In the genomic region with DNA sequence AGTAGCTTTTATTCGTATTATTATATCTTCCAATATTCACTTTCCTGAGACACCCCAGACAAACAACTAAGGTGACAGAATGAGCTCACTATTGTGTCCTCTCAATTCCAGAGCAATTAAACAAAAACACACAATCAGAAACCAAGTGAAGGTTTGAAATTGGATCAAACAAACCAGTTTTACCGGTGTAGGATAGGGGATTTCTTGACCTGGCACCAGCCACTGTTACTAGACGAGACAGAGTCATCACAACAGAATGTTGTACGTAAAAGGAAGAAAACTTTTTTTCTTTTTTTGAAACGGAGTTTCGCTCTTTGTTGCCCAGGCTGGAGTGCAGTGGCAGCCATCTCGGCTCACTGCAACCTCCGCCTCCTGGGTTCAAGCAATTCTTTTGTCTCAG, we compare ENCODE assay signal across 23 cellular contexts. TPM values are rescaled to one million over a fixed set of nuclear protein-coding genes. Genes with fewer than 3 reads are reported as not detected.
DNase-seq lines count a peak whose midpoint lies in the region; ATAC-seq and TF ChIP-seq lines count a peak whose summit lies in the region.
"Had no signal": no experiment of that assay in that cellular context is flagged by ENCODE, and none has a peak within 500 bp of the region (broad histone marks: within the 10 kb centered on the region; RNA-seq: fewer than 3 reads in every experiment).

No MANE protein-coding gene starts in this region.

- no peak overlapping the region for H3K4me3 ChIP-seq in epithelial cell of esophagus (ENCODE audit: low read length)
- no peak overlapping the region for H3K4me3 ChIP-seq in prostate gland
- H3K4me3 ChIP-seq in adrenal gland = no peak overlapping the region
- H3K4me3 ChIP-seq: K562, MG63, SJSA1 had no signal

- TF ChIP-seq POLR2A in prostate gland (IDR thresholded peaks at IDR 0.05) (no peak), adrenal gland (IDR thresholded peaks at IDR 0.05) (no peak)

- H3K27me3 ChIP-seq in prostate gland (replicated peaks; ENCODE audit: insufficient read depth) (no peaks in the 10 kb centered on the region), adrenal gland (no peaks in the 10 kb centered on the region)
- H3K27me3 ChIP-seq: MG63, SJSA1 had no signal

- H3K4me1 ChIP-seq in prostate gland (replicated peaks) (no peaks in the 10 kb centered on the region), adrenal gland (replicated peaks in 1 of 2) (no peaks in the 10 kb centered on the region)
- H3K4me1 ChIP-seq: SJSA1 had no signal

- H3K27ac ChIP-seq in RWPE1 = no peak overlapping the region
- H3K27ac ChIP-seq in prostate gland = no peak overlapping the region
- H3K27ac ChIP-seq in adrenal gland = no peak overlapping the region
- H3K27ac ChIP-seq: 22Rv1, SJSA1 had no signal

- TF ChIP-seq CTCF in RWPE1 (conservative IDR thresholded peaks at IDR 0.05; ENCODE audit: low read depth) = no peak
- no peak for TF ChIP-seq CTCF in epithelial cell of esophagus (IDR thresholded peaks at IDR 0.05; ENCODE audit: insufficient read depth, low read depth, low read length, missing control alignments)
- TF ChIP-seq CTCF in prostate gland (IDR thresholded peaks at IDR 0.05) = no peak
- no peak for TF ChIP-seq CTCF in adrenal gland (IDR thresholded peaks at IDR 0.05)

- DNase-seq in DMS53 (lab: John Stamatoyannopoulos, UW) (peak; percentile 32), DMS53 treated with DMSO at 0.1 percent for 48 hours (lab: John Stamatoyannopoulos, UW; ENCODE audit: unreplicated experiment) (no peak), RWPE1 (ENCODE audit: low spot score) (peak; percentile 19), epithelial cell of esophagus (ENCODE audit: low read depth) (peak; percentile 84), prostate gland (ENCODE audit: low spot score) (peak; percentile 3), SKM-1 (lab: John Stamatoyannopoulos, UW; ENCODE audit: unreplicated experiment) (no peak), adrenal gland (no peak)
- DNase-seq: Calu3, Kasumi-1, MG63, NCI-H1105 treated with DMSO at 0.1 percent for 48 hours, NCI-H146, NCI-H1930, NCI-H2107, NCI-H524, NCI-H82 had no signal

- 49% methylated on average over 8 of the region's 8 CpGs for WGBS in prostate gland
- 61 to 83% (median 73%) methylated on average over 8 of the region's 8 CpGs for WGBS in adrenal gland, 4 donors

- intact Hi-C loops in prostate gland (cut with DNase I) = no loop called here
- intact Hi-C loops in adrenal gland (cut with DNase I) = no loop called here

- no peak for ATAC-seq in HG03460 (IDR thresholded peaks at IDR 0.05; ENCODE audit: unreplicated experiment)
- ATAC-seq: HCT116, K562, Panc1 had no signal

- H3K36me3 ChIP-seq in prostate gland = no peaks in the 10 kb centered on the region
- H3K36me3 ChIP-seq in adrenal gland (replicated peaks in 1 of 2) = no peaks in the 10 kb centered on the region
- H3K36me3 ChIP-seq: MG63, SJSA1 had no signal

- CTCF ChIA-PET in RWPE1 (lab: Yijun Ruan, JAX) = no interaction called here

- POLR2A ChIA-PET in RWPE1 (lab: Yijun Ruan, JAX; ENCODE audit: low non-redundant PET) = no interaction called here

- H3K9me3 ChIP-seq in prostate gland (no peaks in the 10 kb centered on the region), adrenal gland (replicated peaks in 1 of 3) (no peaks in the 10 kb centered on the region)
- H3K9me3 ChIP-seq: MG63, SJSA1 had no signal

RNA-seq across cellular contexts. Expression of a gene that starts 43.7 kb away (rescaled TPM):
- total RNA-seq in prostate gland = 10 to 100 TPM; 17.8 to 24.3 TPM
- total RNA-seq in adrenal gland = 10 to 100 TPM in 7 of 8 donors, 1 to 10 TPM in 1; 8.3 to 47.6 (median 26.5) TPM
- 10 to 100 TPM; 44.1 to 65.9 (median 54.1) TPM for polyA plus RNA-seq in adrenal gland
- total RNA-seq: Calu3 had no signal
- polyA plus RNA-seq: CD14-positive monocyte had no signal

Comparison
In these comparisons a context has a peak if more than half of its experiments do, and no peak if none do; other contexts are left out.
1. DNase-seq: peak in DMS53 (single experiment), RWPE1 (single experiment), epithelial cell of esophagus (single experiment) and prostate gland (single experiment); none in DMS53 treated with DMSO at 0.1 percent for 48 hours (single experiment), SKM-1 (single experiment) and adrenal gland (0 of 7).